9 cellular contexts compared by ENCODE assay signal in genomic region chr12:111268738-111269572, GRCh38.
DNase-seq lines count a peak whose midpoint lies in the region; ATAC-seq and TF ChIP-seq lines count a peak whose summit lies in the region.
"Had no signal": no experiment of that assay in that cellular context is flagged by ENCODE, and none has a peak within 500 bp of the region (broad histone marks: within the 10 kb centered on the region; RNA-seq: fewer than 3 reads in every experiment).

No MANE protein-coding gene starts in this region.

- no peak for TF ChIP-seq POLR2A in prostate gland (IDR thresholded peaks at IDR 0.05)

- H3K9me3 ChIP-seq in prostate gland, result no peaks in the 10 kb centered on the region

- no peak overlapping the region for H3K27ac ChIP-seq in 22Rv1
- no peak overlapping the region for H3K27ac ChIP-seq in prostate gland

- H3K4me1 ChIP-seq in prostate gland (replicated peaks), result no peaks in the 10 kb centered on the region

- peaks cover 14% of the 10 kb centered on the region for H3K27me3 Mint-ChIP-seq in activated T-helper 17 cell treated with anti-CD3 and anti-CD28 coated beads, Interleukin-2, amount 50 U/mL, for 72 hours

- intact Hi-C loops in prostate gland (cut with DNase I), result no loop called here

- WGBS in prostate gland, result 88% methylated on average over 16 of the region's 16 CpGs

- no peaks in the 10 kb centered on the region for H3K36me3 ChIP-seq in GM06990 (ENCODE audit: control insufficient read depth, insufficient read depth, low read length)
- H3K36me3 ChIP-seq in prostate gland, result no peaks in the 10 kb centered on the region

- H3K27me3 ChIP-seq in GM06990 (replicated peaks; ENCODE audit: control insufficient read depth, insufficient read depth, low read length) (no peaks in the 10 kb centered on the region; the same call in 1 of the 2 replicates), prostate gland (replicated peaks; ENCODE audit: insufficient read depth) (no peaks in the 10 kb centered on the region)

- H3K4me3 Mint-ChIP-seq in activated T-helper 17 cell treated with anti-CD3 and anti-CD28 coated beads, Interleukin-2, amount 50 U/mL, for 72 hours, result no peak overlapping the region
- H3K4me3 Mint-ChIP-seq: activated naive CD8-positive, alpha-beta T cell had no signal

- no peak for ATAC-seq in activated T-helper 17 cell treated with anti-CD3 and anti-CD28 coated beads, Interleukin-2, amount 50 U/mL, for 72 hours (replicated peaks)

- no peak overlapping the region for H3K27ac Mint-ChIP-seq in activated T-helper 17 cell treated with anti-CD3 and anti-CD28 coated beads, Interleukin-2, amount 50 U/mL, for 72 hours
- H3K27ac Mint-ChIP-seq: activated naive CD8-positive, alpha-beta T cell had no signal

- TF ChIP-seq CTCF in 22Rv1 (IDR thresholded peaks at IDR 0.05) (peak; percentile 78), GM06990 (IDR thresholded peaks at IDR 0.05; ENCODE audit: insufficient read depth, low read length, poor library complexity, severe bottlenecking) (peak; percentile 61), fibroblast of the aortic adventitia (IDR thresholded peaks at IDR 0.05; ENCODE audit: insufficient read depth, low read length) (peak; percentile 53), prostate gland (IDR thresholded peaks at IDR 0.05) (no peak)

- no peaks in the 10 kb centered on the region for H3K4me1 Mint-ChIP-seq in activated T-helper 17 cell treated with anti-CD3 and anti-CD28 coated beads, Interleukin-2, amount 50 U/mL, for 72 hours

- no peaks in the 10 kb centered on the region for H3K9me3 Mint-ChIP-seq in activated T-helper 17 cell treated with anti-CD3 and anti-CD28 coated beads, Interleukin-2, amount 50 U/mL, for 72 hours

- H3K4me3 ChIP-seq in GM06990 (replicated peaks; ENCODE audit: low read depth, low read length), result no peak overlapping the region
- H3K4me3 ChIP-seq in fibroblast of the aortic adventitia (ENCODE audit: low read depth, low read length), result no peak overlapping the region
- H3K4me3 ChIP-seq in prostate gland, result no peak overlapping the region

- DNase-seq in GM06990 (ENCODE audit: extremely low read depth, insufficient read length) (no peak), RPMI8226 (peak; percentile 27), fibroblast of the aortic adventitia (ENCODE audit: low read depth) (no peak), prostate gland (ENCODE audit: low spot score) (no peak), midbrain (lab: John Stamatoyannopoulos, UW) (no peak), NCI-H510A treated with DMSO at 0.1 percent for 48 hours (lab: John Stamatoyannopoulos, UW) (no peak)

- no peaks in the 10 kb centered on the region for H3K36me3 Mint-ChIP-seq in activated T-helper 17 cell treated with anti-CD3 and anti-CD28 coated beads, Interleukin-2, amount 50 U/mL, for 72 hours (ENCODE audit: low read depth)
- H3K36me3 Mint-ChIP-seq: activated naive CD8-positive, alpha-beta T cell had no signal

Comparison
In these comparisons a context has a peak if more than half of its experiments do, and no peak if none do; other contexts are left out.
1. CTCF ChIP-seq: peak in 22Rv1 (single experiment), GM06990 (single experiment) and fibroblast of the aortic adventitia (single experiment); none in prostate gland (0 of 4).